In genomic region chr11:70834277-70834940, GRCh38 we compare ENCODE assay signal across 1 cellular context.
TF ChIP-seq lines count a peak whose summit lies in the region.

No MANE protein-coding gene starts in this region.

TF ChIP-seq in GM23338, 12 proteins besides CTCF, POLR2A, EP300 and RAD21 (continued from another document):
- TF ChIP-seq, protein P1, sequence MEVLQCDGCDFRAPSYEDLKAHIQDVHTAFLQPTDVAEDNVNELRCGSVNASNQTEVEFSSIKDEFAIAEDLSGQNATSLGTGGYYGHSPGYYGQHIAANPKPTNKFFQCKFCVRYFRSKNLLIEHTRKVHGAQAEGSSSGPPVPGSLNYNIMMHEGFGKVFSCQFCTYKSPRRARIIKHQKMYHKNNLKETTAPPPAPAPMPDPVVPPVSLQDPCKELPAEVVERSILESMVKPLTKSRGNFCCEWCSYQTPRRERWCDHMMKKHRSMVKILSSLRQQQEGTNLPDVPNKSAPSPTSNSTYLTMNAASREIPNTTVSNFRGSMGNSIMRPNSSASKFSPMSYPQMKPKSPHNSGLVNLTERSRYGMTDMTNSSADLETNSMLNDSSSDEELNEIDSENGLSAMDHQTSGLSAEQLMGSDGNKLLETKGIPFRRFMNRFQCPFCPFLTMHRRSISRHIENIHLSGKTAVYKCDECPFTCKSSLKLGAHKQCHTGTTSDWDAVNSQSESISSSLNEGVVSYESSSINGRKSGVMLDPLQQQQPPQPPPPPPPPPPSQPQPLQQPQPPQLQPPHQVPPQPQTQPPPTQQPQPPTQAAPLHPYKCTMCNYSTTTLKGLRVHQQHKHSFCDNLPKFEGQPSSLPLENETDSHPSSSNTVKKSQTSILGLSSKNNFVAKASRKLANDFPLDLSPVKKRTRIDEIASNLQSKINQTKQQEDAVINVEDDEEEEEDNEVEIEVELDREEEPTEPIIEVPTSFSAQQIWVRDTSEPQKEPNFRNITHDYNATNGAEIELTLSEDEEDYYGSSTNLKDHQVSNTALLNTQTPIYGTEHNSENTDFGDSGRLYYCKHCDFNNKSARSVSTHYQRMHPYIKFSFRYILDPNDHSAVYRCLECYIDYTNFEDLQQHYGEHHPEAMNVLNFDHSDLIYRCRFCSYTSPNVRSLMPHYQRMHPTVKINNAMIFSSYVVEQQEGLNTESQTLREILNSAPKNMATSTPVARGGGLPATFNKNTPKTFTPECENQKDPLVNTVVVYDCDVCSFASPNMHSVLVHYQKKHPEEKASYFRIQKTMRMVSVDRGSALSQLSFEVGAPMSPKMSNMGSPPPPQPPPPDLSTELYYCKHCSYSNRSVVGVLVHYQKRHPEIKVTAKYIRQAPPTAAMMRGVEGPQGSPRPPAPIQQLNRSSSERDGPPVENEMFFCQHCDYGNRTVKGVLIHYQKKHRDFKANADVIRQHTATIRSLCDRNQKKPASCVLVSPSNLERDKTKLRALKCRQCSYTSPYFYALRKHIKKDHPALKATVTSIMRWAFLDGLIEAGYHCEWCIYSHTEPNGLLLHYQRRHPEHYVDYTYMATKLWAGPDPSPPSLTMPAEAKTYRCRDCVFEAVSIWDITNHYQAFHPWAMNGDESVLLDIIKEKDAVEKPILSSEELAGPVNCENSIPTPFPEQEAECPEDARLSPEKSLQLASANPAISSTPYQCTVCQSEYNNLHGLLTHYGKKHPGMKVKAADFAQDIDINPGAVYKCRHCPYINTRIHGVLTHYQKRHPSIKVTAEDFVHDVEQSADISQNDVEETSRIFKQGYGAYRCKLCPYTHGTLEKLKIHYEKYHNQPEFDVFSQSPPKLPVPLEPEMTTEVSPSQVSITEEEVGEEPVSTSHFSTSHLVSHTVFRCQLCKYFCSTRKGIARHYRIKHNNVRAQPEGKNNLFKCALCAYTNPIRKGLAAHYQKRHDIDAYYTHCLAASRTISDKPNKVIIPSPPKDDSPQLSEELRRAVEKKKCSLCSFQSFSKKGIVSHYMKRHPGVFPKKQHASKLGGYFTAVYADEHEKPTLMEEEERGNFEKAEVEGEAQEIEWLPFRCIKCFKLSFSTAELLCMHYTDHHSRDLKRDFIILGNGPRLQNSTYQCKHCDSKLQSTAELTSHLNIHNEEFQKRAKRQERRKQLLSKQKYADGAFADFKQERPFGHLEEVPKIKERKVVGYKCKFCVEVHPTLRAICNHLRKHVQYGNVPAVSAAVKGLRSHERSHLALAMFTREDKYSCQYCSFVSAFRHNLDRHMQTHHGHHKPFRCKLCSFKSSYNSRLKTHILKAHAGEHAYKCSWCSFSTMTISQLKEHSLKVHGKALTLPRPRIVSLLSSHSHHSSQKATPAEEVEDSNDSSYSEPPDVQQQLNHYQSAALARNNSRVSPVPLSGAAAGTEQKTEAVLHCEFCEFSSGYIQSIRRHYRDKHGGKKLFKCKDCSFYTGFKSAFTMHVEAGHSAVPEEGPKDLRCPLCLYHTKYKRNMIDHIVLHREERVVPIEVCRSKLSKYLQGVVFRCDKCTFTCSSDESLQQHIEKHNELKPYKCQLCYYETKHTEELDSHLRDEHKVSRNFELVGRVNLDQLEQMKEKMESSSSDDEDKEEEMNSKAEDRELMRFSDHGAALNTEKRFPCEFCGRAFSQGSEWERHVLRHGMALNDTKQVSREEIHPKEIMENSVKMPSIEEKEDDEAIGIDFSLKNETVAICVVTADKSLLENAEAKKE (CRISPR knock-in tag; IDR thresholded peaks at IDR 0.05): 0 out of 2 replicates have a peak, but pooled peaks have one; percentile 72
